ENCODE assay signal across 2 cellular contexts in genomic region chr10:33087142-33087541, GRCh38.
TF ChIP-seq lines count a peak whose summit lies in the region.

No MANE protein-coding gene starts in this region.

TF ChIP-seq in SK-N-SH, 30 proteins besides CTCF, POLR2A, EP300 and RAD21 (continued from another document):
- no peak for TF ChIP-seq IRF3 (IDR thresholded peaks at IDR 0.05; ENCODE audit: low read depth, low read length)
- TF ChIP-seq RFX5 (IDR thresholded peaks at IDR 0.05; ENCODE audit: low read length) = no peak
- no peak for TF ChIP-seq SIN3A (IDR thresholded peaks at IDR 0.05; ENCODE audit: borderline replicate concordance, low read depth, low read length)
- TF ChIP-seq EZH2phosphoT487 (IDR thresholded peaks at IDR 0.05; ENCODE audit: borderline replicate concordance, low read depth) = no peak
- TF ChIP-seq MAX (IDR thresholded peaks at IDR 0.05; ENCODE audit: low read depth) = no peak
- no peak for TF ChIP-seq ELF1 (IDR thresholded peaks at IDR 0.05)
- no peak for TF ChIP-seq FOXM1 (IDR thresholded peaks at IDR 0.05; ENCODE audit: low read depth)
- no peak for TF ChIP-seq TEAD4 (IDR thresholded peaks at IDR 0.05; ENCODE audit: borderline replicate concordance, insufficient read depth)
- TF ChIP-seq, protein P1, sequence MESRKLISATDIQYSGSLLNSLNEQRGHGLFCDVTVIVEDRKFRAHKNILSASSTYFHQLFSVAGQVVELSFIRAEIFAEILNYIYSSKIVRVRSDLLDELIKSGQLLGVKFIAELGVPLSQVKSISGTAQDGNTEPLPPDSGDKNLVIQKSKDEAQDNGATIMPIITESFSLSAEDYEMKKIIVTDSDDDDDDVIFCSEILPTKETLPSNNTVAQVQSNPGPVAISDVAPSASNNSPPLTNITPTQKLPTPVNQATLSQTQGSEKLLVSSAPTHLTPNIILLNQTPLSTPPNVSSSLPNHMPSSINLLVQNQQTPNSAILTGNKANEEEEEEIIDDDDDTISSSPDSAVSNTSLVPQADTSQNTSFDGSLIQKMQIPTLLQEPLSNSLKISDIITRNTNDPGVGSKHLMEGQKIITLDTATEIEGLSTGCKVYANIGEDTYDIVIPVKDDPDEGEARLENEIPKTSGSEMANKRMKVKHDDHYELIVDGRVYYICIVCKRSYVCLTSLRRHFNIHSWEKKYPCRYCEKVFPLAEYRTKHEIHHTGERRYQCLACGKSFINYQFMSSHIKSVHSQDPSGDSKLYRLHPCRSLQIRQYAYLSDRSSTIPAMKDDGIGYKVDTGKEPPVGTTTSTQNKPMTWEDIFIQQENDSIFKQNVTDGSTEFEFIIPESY (IDR thresholded peaks at IDR 0.05; ENCODE audit: borderline replicate concordance, low read depth) = no peak
- no peak for TF ChIP-seq FOXJ3 (CRISPR knock-in tag; IDR thresholded peaks at IDR 0.05)

TF ChIP-seq in SK-N-SH treated with all-trans-retinoic acid at 6 μM for 48 hours, 23 proteins besides CTCF, POLR2A, EP300 and RAD21:
- TF ChIP-seq, protein P2, sequence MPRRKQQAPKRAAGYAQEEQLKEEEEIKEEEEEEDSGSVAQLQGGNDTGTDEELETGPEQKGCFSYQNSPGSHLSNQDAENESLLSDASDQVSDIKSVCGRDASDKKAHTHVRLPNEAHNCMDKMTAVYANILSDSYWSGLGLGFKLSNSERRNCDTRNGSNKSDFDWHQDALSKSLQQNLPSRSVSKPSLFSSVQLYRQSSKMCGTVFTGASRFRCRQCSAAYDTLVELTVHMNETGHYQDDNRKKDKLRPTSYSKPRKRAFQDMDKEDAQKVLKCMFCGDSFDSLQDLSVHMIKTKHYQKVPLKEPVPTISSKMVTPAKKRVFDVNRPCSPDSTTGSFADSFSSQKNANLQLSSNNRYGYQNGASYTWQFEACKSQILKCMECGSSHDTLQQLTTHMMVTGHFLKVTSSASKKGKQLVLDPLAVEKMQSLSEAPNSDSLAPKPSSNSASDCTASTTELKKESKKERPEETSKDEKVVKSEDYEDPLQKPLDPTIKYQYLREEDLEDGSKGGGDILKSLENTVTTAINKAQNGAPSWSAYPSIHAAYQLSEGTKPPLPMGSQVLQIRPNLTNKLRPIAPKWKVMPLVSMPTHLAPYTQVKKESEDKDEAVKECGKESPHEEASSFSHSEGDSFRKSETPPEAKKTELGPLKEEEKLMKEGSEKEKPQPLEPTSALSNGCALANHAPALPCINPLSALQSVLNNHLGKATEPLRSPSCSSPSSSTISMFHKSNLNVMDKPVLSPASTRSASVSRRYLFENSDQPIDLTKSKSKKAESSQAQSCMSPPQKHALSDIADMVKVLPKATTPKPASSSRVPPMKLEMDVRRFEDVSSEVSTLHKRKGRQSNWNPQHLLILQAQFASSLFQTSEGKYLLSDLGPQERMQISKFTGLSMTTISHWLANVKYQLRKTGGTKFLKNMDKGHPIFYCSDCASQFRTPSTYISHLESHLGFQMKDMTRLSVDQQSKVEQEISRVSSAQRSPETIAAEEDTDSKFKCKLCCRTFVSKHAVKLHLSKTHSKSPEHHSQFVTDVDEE (CRISPR knock-in tag; IDR thresholded peaks at IDR 0.05) = no peak
- TF ChIP-seq ZNF70 (CRISPR knock-in tag; IDR thresholded peaks at IDR 0.05) = no peak
- TF ChIP-seq ARNTL (CRISPR knock-in tag; IDR thresholded peaks at IDR 0.05; ENCODE audit: borderline replicate concordance, low read depth) = no peak
- no peak for TF ChIP-seq ESRRG (CRISPR knock-in tag; IDR thresholded peaks at IDR 0.05)
- no peak for TF ChIP-seq CSDC2 (CRISPR knock-in tag; IDR thresholded peaks at IDR 0.05)
- TF ChIP-seq OSR1 (CRISPR knock-in tag; IDR thresholded peaks at IDR 0.05) = no peak
- TF ChIP-seq ZNF565 (CRISPR knock-in tag; conservative IDR thresholded peaks at IDR 0.05; ENCODE audit: low read depth) = no peak
- no peak for TF ChIP-seq BACH2 (CRISPR knock-in tag; IDR thresholded peaks at IDR 0.05; ENCODE audit: borderline replicate concordance)
- TF ChIP-seq TOX (CRISPR knock-in tag; IDR thresholded peaks at IDR 0.05; ENCODE audit: borderline replicate concordance) = no peak
- TF ChIP-seq, protein P3, sequence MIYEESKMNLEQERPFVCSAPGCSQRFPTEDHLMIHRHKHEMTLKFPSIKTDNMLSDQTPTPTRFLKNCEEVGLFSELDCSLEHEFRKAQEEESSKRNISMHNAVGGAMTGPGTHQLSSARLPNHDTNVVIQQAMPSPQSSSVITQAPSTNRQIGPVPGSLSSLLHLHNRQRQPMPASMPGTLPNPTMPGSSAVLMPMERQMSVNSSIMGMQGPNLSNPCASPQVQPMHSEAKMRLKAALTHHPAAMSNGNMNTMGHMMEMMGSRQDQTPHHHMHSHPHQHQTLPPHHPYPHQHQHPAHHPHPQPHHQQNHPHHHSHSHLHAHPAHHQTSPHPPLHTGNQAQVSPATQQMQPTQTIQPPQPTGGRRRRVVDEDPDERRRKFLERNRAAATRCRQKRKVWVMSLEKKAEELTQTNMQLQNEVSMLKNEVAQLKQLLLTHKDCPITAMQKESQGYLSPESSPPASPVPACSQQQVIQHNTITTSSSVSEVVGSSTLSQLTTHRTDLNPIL (CRISPR knock-in tag; IDR thresholded peaks at IDR 0.05; ENCODE audit: low read depth) = no peak
- TF ChIP-seq POU6F1 (CRISPR knock-in tag; IDR thresholded peaks at IDR 0.05; ENCODE audit: borderline replicate concordance, low read depth) = no peak
- TF ChIP-seq GLIS3 (CRISPR knock-in tag; IDR thresholded peaks at IDR 0.05) = no peak
- no peak for TF ChIP-seq PATZ1 (CRISPR knock-in tag; IDR thresholded peaks at IDR 0.05; ENCODE audit: borderline replicate concordance)
- no peak for TF ChIP-seq ZFP30 (CRISPR knock-in tag; IDR thresholded peaks at IDR 0.05)
- TF ChIP-seq, protein P4, sequence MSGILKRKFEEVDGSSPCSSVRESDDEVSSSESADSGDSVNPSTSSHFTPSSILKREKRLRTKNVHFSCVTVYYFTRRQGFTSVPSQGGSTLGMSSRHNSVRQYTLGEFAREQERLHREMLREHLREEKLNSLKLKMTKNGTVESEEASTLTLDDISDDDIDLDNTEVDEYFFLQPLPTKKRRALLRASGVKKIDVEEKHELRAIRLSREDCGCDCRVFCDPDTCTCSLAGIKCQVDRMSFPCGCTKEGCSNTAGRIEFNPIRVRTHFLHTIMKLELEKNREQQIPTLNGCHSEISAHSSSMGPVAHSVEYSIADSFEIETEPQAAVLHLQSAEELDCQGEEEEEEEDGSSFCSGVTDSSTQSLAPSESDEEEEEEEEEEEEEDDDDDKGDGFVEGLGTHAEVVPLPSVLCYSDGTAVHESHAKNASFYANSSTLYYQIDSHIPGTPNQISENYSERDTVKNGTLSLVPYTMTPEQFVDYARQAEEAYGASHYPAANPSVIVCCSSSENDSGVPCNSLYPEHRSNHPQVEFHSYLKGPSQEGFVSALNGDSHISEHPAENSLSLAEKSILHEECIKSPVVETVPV (CRISPR knock-in tag; IDR thresholded peaks at IDR 0.05) = no peak
- TF ChIP-seq ZFP3 (CRISPR knock-in tag; IDR thresholded peaks at IDR 0.05) = no peak
